19 cellular contexts compared by ENCODE assay signal in the genomic region with DNA sequence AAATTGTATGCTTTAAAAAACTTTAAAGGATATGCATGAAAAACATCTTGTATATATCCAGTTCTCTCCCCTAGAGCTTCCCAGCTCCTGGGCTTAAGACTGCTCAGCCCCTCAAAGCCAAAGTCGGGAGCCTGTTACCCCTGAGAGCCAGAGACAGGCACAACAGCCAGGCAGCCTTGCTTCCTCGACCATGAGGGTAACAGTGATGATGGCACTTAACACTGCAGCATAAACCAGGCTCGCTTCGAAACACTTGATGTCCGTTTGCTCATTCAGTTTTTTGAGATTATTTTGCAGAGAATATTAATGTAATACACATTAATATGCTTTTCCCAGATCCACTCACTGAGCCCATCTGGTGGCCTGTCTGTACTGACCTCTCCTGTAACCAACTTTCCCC. TPM values are rescaled to one million over a fixed set of nuclear protein-coding genes. Genes with fewer than 3 reads are reported as not detected.
DNase-seq lines count a peak whose midpoint lies in the region; ATAC-seq, FAIRE-seq and TF ChIP-seq lines count a peak whose summit lies in the region.
"Had no signal": no experiment of that assay in that cellular context is flagged by ENCODE, and none has a peak within 500 bp of the region (broad histone marks: within the 10 kb centered on the region; RNA-seq: fewer than 3 reads in every experiment).

No MANE protein-coding gene starts in this region.

- CTCF ChIA-PET in HCT116 (lab: Charles Lee) (no interaction called here), H1 (lab: Charles Lee; ENCODE audit: partially characterized antibody) (interaction anchor here (0.8 to 2.9 kb wide), 22 partner anchors 7 to 470 kb away, joined by 3 to 10 read pairs (median 4); a partner anchor contains a TSS)

- H3K36me3 Mint-ChIP-seq in GM23338 (ENCODE audit: low read depth): peaks cover 38% of the 10 kb centered on the region
- peaks cover 33% of the 10 kb centered on the region for H3K36me3 Mint-ChIP-seq in stimulated activated effector memory CD8-positive, alpha-beta T cell treated with anti-CD3 and anti-CD28 coated beads, Interleukin-12 subunit alpha, Interleukin-12 subunit beta, amount 100 ng/mL, for 72 hours

- no peak overlapping the region for H4K5ac ChIP-seq in H1 (ENCODE audit: insufficient read length, low read depth, low read length)

- no peak overlapping the region for H2BK15ac ChIP-seq in H1 (ENCODE audit: low read length)

- H2BK120ac ChIP-seq in H1 (replicated peaks; ENCODE audit: low read depth, low read length): no peak overlapping the region

- no peaks in the 10 kb centered on the region for H3K79me2 ChIP-seq in GM23338 (replicated peaks; ENCODE audit: insufficient read depth)
- no peaks in the 10 kb centered on the region for H3K79me2 ChIP-seq in HCT116 (ENCODE audit: insufficient read depth, low read length)
- H3K79me2 ChIP-seq in H1 (ENCODE audit: control insufficient read depth in 1 of 2, insufficient read depth in 2 of 2, low read length in 2 of 2): no peaks in the 10 kb centered on the region

- no peak overlapping the region for H3K4ac ChIP-seq in H1 (replicated peaks; ENCODE audit: insufficient read length, low read depth, low read length)

- H3K56ac ChIP-seq in H1 (replicated peaks; ENCODE audit: insufficient read length, low read depth, low read length): no peak overlapping the region

- H3K23me2 ChIP-seq in H1 (ENCODE audit: low read depth, low read length): no peaks in the 10 kb centered on the region

- H3K27ac ChIP-seq in GM23338 (ENCODE audit: low read depth) (0 out of 2 replicates have a peak overlapping the region, but pooled peaks have one; percentile 30), HCT116 (ENCODE audit: low read depth, low read length) (no peak overlapping the region), H1 (ENCODE audit: low read depth, low read length) (no peak overlapping the region)
- H3K27ac ChIP-seq: HL-60 had no signal

- POLR2A ChIA-PET in HCT116 (lab: Charles Lee): no interaction called here
- POLR2A ChIA-PET in H1 (lab: Charles Lee; ENCODE audit: partially characterized antibody): interaction anchor here (1.5 kb wide), 1 partner anchor 8 kb away, joined by 5 read pairs; no protein-coding TSS in a partner anchor

- no peak for TF ChIP-seq CTCF in GM23338 (conservative IDR thresholded peaks at IDR 0.05; ENCODE audit: low read depth in 2 of 2)
- TF ChIP-seq CTCF in HCT116 (IDR thresholded peaks at IDR 0.05 in 2 of 3, conservative IDR thresholded peaks at IDR 0.05 in 1 of 3; ENCODE audit: borderline replicate concordance in 1 of 3, insufficient read depth in 1 of 3, low read depth in 2 of 3, low read length in 2 of 3): no peak
- no peak for TF ChIP-seq CTCF in H1 (IDR thresholded peaks at IDR 0.05; ENCODE audit: control extremely low read depth in 1 of 3, insufficient read depth in 1 of 3, low read depth in 1 of 3, low read length in 3 of 3)

- H3K4me3 Mint-ChIP-seq in GM23338: no peak overlapping the region
- no peak overlapping the region for H3K4me3 Mint-ChIP-seq in stimulated activated effector memory CD8-positive, alpha-beta T cell treated with anti-CD3 and anti-CD28 coated beads, Interleukin-12 subunit alpha, Interleukin-12 subunit beta, amount 100 ng/mL, for 72 hours
- H3K4me3 Mint-ChIP-seq: CD4-positive, CD25-positive, alpha-beta regulatory T cell; CD8-positive, alpha-beta memory T cell had no signal

- no peak overlapping the region for H3K14ac ChIP-seq in H1 (ENCODE audit: insufficient read length)

- H3K4me1 ChIP-seq in GM23338 (ENCODE audit: insufficient read depth) (peaks cover 10% of the 10 kb centered on the region; the same call in 1 of the 2 replicates), HCT116 (ENCODE audit: control insufficient read depth in 1 of 2, insufficient read depth in 2 of 2, low read length in 2 of 2) (no peaks in the 10 kb centered on the region), H1 (replicated peaks in 1 of 4; ENCODE audit: control insufficient read depth in 3 of 4, insufficient read depth in 4 of 4, low read length in 3 of 4) (no peaks in the 10 kb centered on the region; a peak in 3 of 7 replicates)
- H3K4me1 ChIP-seq: BE2C had no signal

- RAD21 ChIA-PET in HCT116 (lab: Charles Lee; ENCODE audit: low non-redundant PET in 1 of 2, low total read pairs in 2 of 2, uncharacterized antibody in 2 of 2, unreplicated experiment in 2 of 2): no interaction called here

- no peaks in the 10 kb centered on the region for H3K9me2 ChIP-seq in GM23338 (ENCODE audit: insufficient read depth)
- no peaks in the 10 kb centered on the region for H3K9me2 ChIP-seq in HCT116 (ENCODE audit: insufficient read depth)

- H3K9ac ChIP-seq in HCT116 (ENCODE audit: low read length): no peak overlapping the region
- H3K9ac ChIP-seq in H1 (replicated peaks in 1 of 4; ENCODE audit: extremely low read depth in 1 of 4, low read depth in 3 of 4, low read length in 3 of 4): no peak overlapping the region

- FAIRE-seq in H1 (lab: Jason Lieb, UNC): no peak
- FAIRE-seq: A204.1, G401.6, GM12892, GM18507 had no signal

- BruUV-seq in HCT116 (replicated peaks; lab: Mats Ljungman, UMichigan): no TSS peak

- H3K4me2 ChIP-seq in GM23338: no peak overlapping the region
- no peak overlapping the region for H3K4me2 ChIP-seq in HCT116 (ENCODE audit: low read length)
- no peak overlapping the region for H3K4me2 ChIP-seq in H1 (ENCODE audit: insufficient read depth in 1 of 2, low read depth in 2 of 2, low read length in 2 of 2)

- no peak overlapping the region for H3K27ac Mint-ChIP-seq in GM23338
- H3K27ac Mint-ChIP-seq in stimulated activated effector memory CD8-positive, alpha-beta T cell treated with anti-CD3 and anti-CD28 coated beads, Interleukin-12 subunit alpha, Interleukin-12 subunit beta, amount 100 ng/mL, for 72 hours: peak overlapping the region; percentile 14
- H3K27ac Mint-ChIP-seq: CD4-positive, CD25-positive, alpha-beta regulatory T cell; CD8-positive, alpha-beta memory T cell had no signal

- no peak for DNase-seq in GM23338 (ENCODE audit: low spot score)
- DNase-seq in HCT116 (ENCODE audit: low read depth, low spot score): no peak
- DNase-seq in H1 (ENCODE audit: low read depth in 1 of 2, low spot score in 2 of 2): no peak
- no peak for DNase-seq in stimulated activated effector memory CD8-positive, alpha-beta T cell treated with anti-CD3 and anti-CD28 coated beads, Interleukin-12 subunit alpha, Interleukin-12 subunit beta, amount 100 ng/mL, for 72 hours (ENCODE audit: low spot score in 2 of 2)
- DNase-seq in pons (ENCODE audit: low spot score): no peak
- DNase-seq in GDM1 (lab: John Stamatoyannopoulos, UW): no peak
- DNase-seq: ACHN; BE2C; C1 segment of cervical spinal cord; CD4-positive, CD25-positive, alpha-beta regulatory T cell; CD8-positive, alpha-beta memory T cell; COR-L47 had no signal

- TF ChIP-seq POLR2A in HCT116 (IDR thresholded peaks at IDR 0.05; ENCODE audit: borderline replicate concordance, extremely low read depth, insufficient read depth, insufficient read length) (no peak), H1 (IDR thresholded peaks at IDR 0.05; ENCODE audit: control extremely low read depth in 1 of 2, low read depth in 2 of 2, low read length in 2 of 2) (peak in 1 of 2 experiments; percentile 50; a peak in 2 of 3 replicates)

- H2AFZ ChIP-seq in GM23338: no peak overlapping the region
- H2AFZ ChIP-seq in HCT116 (ENCODE audit: low read depth, low read length, poor library complexity, severe bottlenecking): no peak overlapping the region
- no peak overlapping the region for H2AFZ ChIP-seq in H1 (ENCODE audit: low read length)

- no peak overlapping the region for H3K23ac ChIP-seq in H1 (ENCODE audit: insufficient read length)

- H2BK12ac ChIP-seq in H1 (ENCODE audit: low read depth, low read length): no peak overlapping the region

- no peak for TF ChIP-seq RAD21 in HCT116 (IDR thresholded peaks at IDR 0.05; ENCODE audit: low read depth)
- TF ChIP-seq RAD21 in H1 (IDR thresholded peaks at IDR 0.05 in 1 of 2, conservative IDR thresholded peaks at IDR 0.05 in 1 of 2; ENCODE audit: low read depth in 2 of 2, low read length in 2 of 2): no peak

- no peak for TF ChIP-seq EP300 in H1 (IDR thresholded peaks at IDR 0.05; ENCODE audit: borderline replicate concordance in 1 of 2, low read depth in 2 of 2, low read length in 2 of 2)

- H3K27me3 Mint-ChIP-seq in GM23338 (ENCODE audit: insufficient read depth, low read depth, poor library complexity): peaks cover 11% of the 10 kb centered on the region
- H3K27me3 Mint-ChIP-seq: CD4-positive, CD25-positive, alpha-beta regulatory T cell; CD8-positive, alpha-beta memory T cell had no signal

- 94% methylated on average over 5 of the region's 5 CpGs; no CpG with 5 or more reads in 1 of the 2 experiments for WGBS in H1 (ENCODE audit: extremely low coverage in 1 of 2, insufficient coverage in 1 of 2, insufficient read length in 1 of 2, insufficient replicate concordance in 2 of 2, low coverage in 1 of 2, low lambda C conversion rate in 2 of 2, missing lambda C conversion rate in 1 of 2), 2 experiments

- no peaks in the 10 kb centered on the region for H3K79me1 ChIP-seq in H1 (ENCODE audit: low read depth, low read length)

- H4K20me1 ChIP-seq in GM23338 (replicated peaks; ENCODE audit: insufficient read depth) (peaks cover 3% of the 10 kb centered on the region; the same call in 1 of the 2 replicates), HCT116 (ENCODE audit: insufficient read depth) (no peaks in the 10 kb centered on the region), H1 (replicated peaks in 1 of 2; ENCODE audit: control insufficient read depth in 1 of 2, insufficient read depth in 2 of 2, low read length in 2 of 2) (peaks cover 2% of the 10 kb centered on the region in 2 experiments)

- H3K4me3 ChIP-seq in GM23338: no peak overlapping the region
- H3K4me3 ChIP-seq in HCT116 (replicated peaks in 1 of 2; ENCODE audit: low read depth in 1 of 2, low read length in 2 of 2): no peak overlapping the region
- H3K4me3 ChIP-seq in H1 (ENCODE audit: extremely low read depth in 1 of 4, insufficient read depth in 2 of 4, low read depth in 3 of 4, low read length in 4 of 4): no peak overlapping the region
- H3K4me3 ChIP-seq: HAP-1 had no signal

- H3K4me1 Mint-ChIP-seq in GM23338: peaks cover 27% of the 10 kb centered on the region
- H3K4me1 Mint-ChIP-seq in stimulated activated effector memory CD8-positive, alpha-beta T cell treated with anti-CD3 and anti-CD28 coated beads, Interleukin-12 subunit alpha, Interleukin-12 subunit beta, amount 100 ng/mL, for 72 hours: no peaks in the 10 kb centered on the region
- H3K4me1 Mint-ChIP-seq: CD4-positive, CD25-positive, alpha-beta regulatory T cell; CD8-positive, alpha-beta memory T cell had no signal

- peak; percentile 11 for ATAC-seq in GM23338
- ATAC-seq in HCT116: no peak
- no peak for ATAC-seq in stimulated activated effector memory CD8-positive, alpha-beta T cell treated with anti-CD3 and anti-CD28 coated beads, Interleukin-12 subunit alpha, Interleukin-12 subunit beta, amount 100 ng/mL, for 72 hours
- ATAC-seq in GM21619 (IDR thresholded peaks at IDR 0.05; ENCODE audit: unreplicated experiment): no peak

- no peak overlapping the region for H4K8ac ChIP-seq in H1 (ENCODE audit: extremely low read depth, insufficient read depth, low read length)

- peaks cover 3% of the 10 kb centered on the region; the same call in 2 of the 3 replicates for H3K9me3 Mint-ChIP-seq in GM23338
- H3K9me3 Mint-ChIP-seq in stimulated activated effector memory CD8-positive, alpha-beta T cell treated with anti-CD3 and anti-CD28 coated beads, Interleukin-12 subunit alpha, Interleukin-12 subunit beta, amount 100 ng/mL, for 72 hours: no peaks in the 10 kb centered on the region
- H3K9me3 Mint-ChIP-seq: CD4-positive, CD25-positive, alpha-beta regulatory T cell had no signal

- H4K91ac ChIP-seq in H1 (replicated peaks; ENCODE audit: insufficient read length, low read length): no peak overlapping the region

- H3K27me3 ChIP-seq in GM23338 (ENCODE audit: insufficient read depth) (no peaks in the 10 kb centered on the region), HCT116 (ENCODE audit: insufficient read depth, low read length) (no peaks in the 10 kb centered on the region), H1 (replicated peaks in 1 of 4; ENCODE audit: control insufficient read depth in 3 of 4, extremely low read depth in 1 of 4, insufficient read depth in 3 of 4, low read length in 3 of 4) (no peaks in the 10 kb centered on the region)

- no peaks in the 10 kb centered on the region for H3F3A ChIP-seq in GM23338 (replicated peaks; ENCODE audit: low read depth)

- no peak overlapping the region for H3K18ac ChIP-seq in H1 (ENCODE audit: extremely low read depth, low read length)

- H3K9me3 ChIP-seq in HCT116 (ENCODE audit: control insufficient read depth in 1 of 2, insufficient read depth in 1 of 2, low read depth in 1 of 2, low read length in 2 of 2): no peaks in the 10 kb centered on the region
- no peaks in the 10 kb centered on the region for H3K9me3 ChIP-seq in H1 (ENCODE audit: insufficient read depth in 2 of 2, low read depth in 1 of 2, low read length in 1 of 2)
- H3K9me3 ChIP-seq: BE2C, HAP-1 had no signal

- no peak overlapping the region for H2BK20ac ChIP-seq in H1 (ENCODE audit: low read length)

- no peak overlapping the region for H2BK5ac ChIP-seq in H1 (ENCODE audit: low read depth, low read length)

- H2AK5ac ChIP-seq in H1 (ENCODE audit: low read depth, low read length): no peak overlapping the region

- H3K36me3 ChIP-seq in GM23338 (ENCODE audit: insufficient read depth) (peaks cover 3% of the 10 kb centered on the region; the same call in 1 of the 2 replicates), HCT116 (ENCODE audit: control insufficient read depth in 1 of 2, insufficient read depth in 2 of 2, low read length in 2 of 2) (no peaks in the 10 kb centered on the region), H1 (ENCODE audit: control insufficient read depth in 2 of 4, insufficient read depth in 4 of 4, low read length in 3 of 4) (peaks cover 0 to 29% (median 13%) of the 10 kb centered on the region in 4 experiments; a peak in 6 of 8 replicates)

- intact Hi-C loops in HCT116 (cut with micrococcal nuclease): no loop called here

RNA-seq across cellular contexts. Expression of a gene that starts 47.2 kb away (rescaled TPM):
- total RNA-seq in GM23338 (2014; rRNA removed; shearing (Covaris generic)): 40.4 and 49.6 TPM in 2 replicates
- polyA plus RNA-seq in GM23338 (2016; fragmentation: Nextera tagmentation; extraction: Ambion mirVana): 31.2 and 39.3 TPM in 2 replicates
- 15.9 TPM for total RNA-seq in HCT116 (2021; ENCODE audit: unreplicated experiment)
- 7.1 and 12.8 TPM in 2 replicates for polyA plus RNA-seq in HCT116 (2012)
- total RNA-seq in H1 (2021; fragmentation: NEBNext Ultra II Directional; extraction: Animal tissue kit (Norgen Biotek cat#: 25700)): 15.7 and 17.1 TPM in 2 replicates
- polyA plus RNA-seq in H1 (2011; rRNA removed): 5.1 and 7.0 TPM in 2 replicates
- polyA plus RNA-seq in H1 (2011; cell fraction: cytosol; rRNA removed): 8.8 TPM
- polyA plus RNA-seq in H1 (2011; cell fraction: nucleus; rRNA removed): 3.6 TPM
- 10.1 to 15.2 TPM (median 10.3 TPM) in 4 replicates for polyA plus RNA-seq in H1 (2012, experiment 1 of 2)
- polyA plus RNA-seq in H1 (2012, experiment 2 of 2): 7.5 TPM
- polyA plus RNA-seq in H1 (2013, experiment 1 of 2): 10.9 TPM
- polyA plus RNA-seq in H1 (2013, experiment 2 of 2): 12.1 TPM
- polyA minus RNA-seq in H1 (2011; rRNA and poly(A)+ RNA removed): 3.3 and 4.9 TPM in 2 replicates
- 4.3 TPM for polyA minus RNA-seq in H1 (2011; cell fraction: cytosol; rRNA and poly(A)+ RNA removed)
- polyA minus RNA-seq in H1 (2011; cell fraction: nucleus; rRNA and poly(A)+ RNA removed): 4.4 TPM
